In genomic region chr2:241500016-241500415, GRCh38 we compare ENCODE assay signal across 1 cellular context.
TF ChIP-seq lines count a peak whose summit lies in the region.

No MANE protein-coding gene starts in this region.

TF ChIP-seq in HepG2, 621 proteins besides CTCF, POLR2A, EP300 and RAD21:
- no peak for TF ChIP-seq NFE2L2 (IDR thresholded peaks at IDR 0.05; ENCODE audit: low read length)
- TF ChIP-seq, protein P1, sequence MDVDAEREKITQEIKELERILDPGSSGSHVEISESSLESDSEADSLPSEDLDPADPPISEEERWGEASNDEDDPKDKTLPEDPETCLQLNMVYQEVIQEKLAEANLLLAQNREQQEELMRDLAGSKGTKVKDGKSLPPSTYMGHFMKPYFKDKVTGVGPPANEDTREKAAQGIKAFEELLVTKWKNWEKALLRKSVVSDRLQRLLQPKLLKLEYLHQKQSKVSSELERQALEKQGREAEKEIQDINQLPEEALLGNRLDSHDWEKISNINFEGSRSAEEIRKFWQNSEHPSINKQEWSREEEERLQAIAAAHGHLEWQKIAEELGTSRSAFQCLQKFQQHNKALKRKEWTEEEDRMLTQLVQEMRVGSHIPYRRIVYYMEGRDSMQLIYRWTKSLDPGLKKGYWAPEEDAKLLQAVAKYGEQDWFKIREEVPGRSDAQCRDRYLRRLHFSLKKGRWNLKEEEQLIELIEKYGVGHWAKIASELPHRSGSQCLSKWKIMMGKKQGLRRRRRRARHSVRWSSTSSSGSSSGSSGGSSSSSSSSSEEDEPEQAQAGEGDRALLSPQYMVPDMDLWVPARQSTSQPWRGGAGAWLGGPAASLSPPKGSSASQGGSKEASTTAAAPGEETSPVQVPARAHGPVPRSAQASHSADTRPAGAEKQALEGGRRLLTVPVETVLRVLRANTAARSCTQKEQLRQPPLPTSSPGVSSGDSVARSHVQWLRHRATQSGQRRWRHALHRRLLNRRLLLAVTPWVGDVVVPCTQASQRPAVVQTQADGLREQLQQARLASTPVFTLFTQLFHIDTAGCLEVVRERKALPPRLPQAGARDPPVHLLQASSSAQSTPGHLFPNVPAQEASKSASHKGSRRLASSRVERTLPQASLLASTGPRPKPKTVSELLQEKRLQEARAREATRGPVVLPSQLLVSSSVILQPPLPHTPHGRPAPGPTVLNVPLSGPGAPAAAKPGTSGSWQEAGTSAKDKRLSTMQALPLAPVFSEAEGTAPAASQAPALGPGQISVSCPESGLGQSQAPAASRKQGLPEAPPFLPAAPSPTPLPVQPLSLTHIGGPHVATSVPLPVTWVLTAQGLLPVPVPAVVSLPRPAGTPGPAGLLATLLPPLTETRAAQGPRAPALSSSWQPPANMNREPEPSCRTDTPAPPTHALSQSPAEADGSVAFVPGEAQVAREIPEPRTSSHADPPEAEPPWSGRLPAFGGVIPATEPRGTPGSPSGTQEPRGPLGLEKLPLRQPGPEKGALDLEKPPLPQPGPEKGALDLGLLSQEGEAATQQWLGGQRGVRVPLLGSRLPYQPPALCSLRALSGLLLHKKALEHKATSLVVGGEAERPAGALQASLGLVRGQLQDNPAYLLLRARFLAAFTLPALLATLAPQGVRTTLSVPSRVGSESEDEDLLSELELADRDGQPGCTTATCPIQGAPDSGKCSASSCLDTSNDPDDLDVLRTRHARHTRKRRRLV (CRISPR knock-in tag; IDR thresholded peaks at IDR 0.05), result no peak
- TF ChIP-seq POLR2G (IDR thresholded peaks at IDR 0.05; ENCODE audit: low read depth, low read length), result peak; percentile 16; the same call in 1 of the 2 replicates
- no peak for TF ChIP-seq ZNF598 (CRISPR knock-in tag; IDR thresholded peaks at IDR 0.05; ENCODE audit: borderline replicate concordance)
TF ChIP-seq in HepG2: peak in this region for 1.
